18 cellular contexts compared by ENCODE assay signal in the genomic region with DNA sequence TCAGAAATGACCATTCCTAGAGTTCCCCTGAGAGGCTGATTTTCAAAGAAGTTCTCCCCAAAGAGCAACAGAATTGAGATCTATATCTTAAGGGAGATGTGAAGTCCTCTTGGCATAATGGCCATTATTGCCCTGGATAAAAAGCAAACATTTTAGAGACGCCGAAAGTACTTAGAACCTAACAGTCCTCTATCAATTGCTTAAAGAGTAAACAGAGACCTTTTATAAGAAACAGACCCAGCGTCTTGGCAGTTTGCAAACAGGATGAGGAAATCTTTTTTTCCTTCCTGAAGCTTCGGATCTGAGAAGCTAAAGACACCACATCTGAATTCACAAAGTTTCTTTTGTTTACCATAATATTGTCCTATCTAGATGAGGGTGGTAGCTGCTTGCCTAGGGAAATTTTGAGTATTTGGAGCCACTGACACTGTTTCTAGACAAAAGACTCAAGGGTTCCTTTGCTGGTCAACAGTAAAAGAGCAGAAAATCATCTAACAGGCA.
"Had no signal": no experiment of that assay in that cellular context is flagged by ENCODE, and none has a peak within 500 bp of the region (broad histone marks: within the 10 kb centered on the region; RNA-seq: fewer than 3 reads in every experiment).

No MANE protein-coding gene starts in this region.

- H3K4me1 Mint-ChIP-seq: activated naive CD8-positive, alpha-beta T cell treated with anti-CD3 and anti-CD28 coated beads, Interleukin-2, amount 10 ng/mL, durations not matched to agents 7 days and 5 days; T-cell had no signal

- H3K4me1 ChIP-seq: neural progenitor cell, uterus had no signal

- H3K9me3 Mint-ChIP-seq: activated naive CD8-positive, alpha-beta T cell treated with anti-CD3 and anti-CD28 coated beads, Interleukin-2, amount 10 ng/mL, durations not matched to agents 7 days and 5 days; neural progenitor cell; T-cell had no signal

- H3K9me3 ChIP-seq: pancreas, uterus had no signal

- FAIRE-seq: keratinocyte, pancreas had no signal

- H3K27me3 Mint-ChIP-seq: activated naive CD8-positive, alpha-beta T cell treated with anti-CD3 and anti-CD28 coated beads, Interleukin-2, amount 10 ng/mL, durations not matched to agents 7 days and 5 days; T-cell had no signal

- H3K4me2 ChIP-seq: neural progenitor cell had no signal

- ATAC-seq: left lobe of liver, pancreas, T-cell had no signal

- H3K4me3 Mint-ChIP-seq: activated naive CD8-positive, alpha-beta T cell treated with anti-CD3 and anti-CD28 coated beads, Interleukin-2, amount 10 ng/mL, durations not matched to agents 7 days and 5 days; neural progenitor cell; T-cell had no signal

- DNase-seq: activated CD4-positive, alpha-beta T cell treated with anti-CD3 and anti-CD28 coated beads for 1 hour; activated CD4-positive, alpha-beta T cell treated with anti-CD3 and anti-CD28 coated beads, Interleukin-2, amount 50 U/mL, for 4 hours; activated naive CD4-positive, alpha-beta T cell; activated naive CD8-positive, alpha-beta T cell treated with anti-CD3 and anti-CD28 coated beads, Interleukin-2, amount 10 ng/mL, durations not matched to agents 7 days and 5 days; activated T-cell treated with anti-CD3 and anti-CD28 coated beads for 4 hours; cerebellar nuclear complex; effector memory CD4-positive, alpha-beta T cell; midbrain; pancreas; stimulated activated CD4-positive, alpha-beta T cell treated with anti-CD3 and anti-CD28 coated beads, Interleukin-12 subunit alpha, Interleukin-12 subunit beta, amount 100 ng/mL, for 4 hours; stimulated activated CD4-positive, alpha-beta T cell treated with anti-CD3 and anti-CD28 coated beads, Interleukin-2, amount 100 ng/mL, for 24 hours; T-cell; T-helper 9 cell; uterus had no signal

- H3K4me3 ChIP-seq: neural progenitor cell, pancreas, uterus had no signal

- H3K27me3 ChIP-seq: neural progenitor cell, pancreas, uterus had no signal

- H3K9ac ChIP-seq: neural progenitor cell had no signal

- H3K27ac ChIP-seq: epithelial cell of prostate, neural progenitor cell, pancreas, uterus had no signal

- H2AFZ ChIP-seq: neural progenitor cell had no signal

- H3K27ac Mint-ChIP-seq: activated naive CD8-positive, alpha-beta T cell treated with anti-CD3 and anti-CD28 coated beads, Interleukin-2, amount 10 ng/mL, durations not matched to agents 7 days and 5 days; T-cell had no signal

- H3K36me3 ChIP-seq: neural progenitor cell, uterus had no signal
